23 cellular contexts compared by ENCODE assay signal in genomic region chr1:212232020-212232570, GRCh38. TPM values are rescaled to one million over a fixed set of nuclear protein-coding genes. Genes with fewer than 3 reads are reported as not detected.
DNase-seq lines count a peak whose midpoint lies in the region; ATAC-seq and TF ChIP-seq lines count a peak whose summit lies in the region.
"Had no signal": no experiment of that assay in that cellular context is flagged by ENCODE, and none has a peak within 500 bp of the region (broad histone marks: within the 10 kb centered on the region; RNA-seq: fewer than 3 reads in every experiment).

No MANE protein-coding gene starts in this region.

- H3K36me3 Mint-ChIP-seq in immature natural killer cell: peaks cover 0 to 4% (median 3%) of the 10 kb centered on the region in 3 donors
- H3K36me3 Mint-ChIP-seq: CD4-positive, alpha-beta memory T cell; memory B cell had no signal

- H3K9me3 Mint-ChIP-seq in immature natural killer cell: peaks cover 0 to 3% (median 0%) of the 10 kb centered on the region in 6 donors
- H3K9me3 Mint-ChIP-seq: central memory CD8-positive, alpha-beta T cell; memory B cell had no signal

- peak overlapping the region; percentile 51 to 67 (median 61) for H3K4me3 Mint-ChIP-seq in immature natural killer cell
- H3K4me3 Mint-ChIP-seq: CD4-positive, alpha-beta memory T cell; central memory CD8-positive, alpha-beta T cell; memory B cell had no signal

- H3K9ac ChIP-seq in Loucy (ENCODE audit: low read depth, low read length, poor library complexity, severe bottlenecking): peak overlapping the region; percentile 12

- no TSS peak for BruUV-seq in OCI-LY7 (replicated peaks; lab: Mats Ljungman, UMichigan)

- no peak for TF ChIP-seq CTCF in Loucy (conservative IDR thresholded peaks at IDR 0.05; ENCODE audit: low read length)
- TF ChIP-seq CTCF in OCI-LY7 (conservative IDR thresholded peaks at IDR 0.05; ENCODE audit: low read length): no peak

- no peak overlapping the region for H3K27ac ChIP-seq in OCI-LY7 (ENCODE audit: low read depth, low read length, poor library complexity, severe bottlenecking)
- H3K27ac ChIP-seq: neutrophil, SK-N-MC had no signal

- H3K4me2 ChIP-seq in Loucy (ENCODE audit: low read depth, low read length, poor library complexity, severe bottlenecking) (peak overlapping the region; percentile 41), OCI-LY7 (ENCODE audit: low read length) (no peak overlapping the region)

- DNase-seq in EH (ENCODE audit: low read depth) (peak; percentile 30), SKM-1 (lab: John Stamatoyannopoulos, UW; ENCODE audit: unreplicated experiment) (peak; percentile 54), immature natural killer cell (peak in 1 of 3 donors; percentile 22), DMS153 treated with DMSO at 0.1 percent for 48 hours (lab: John Stamatoyannopoulos, UW; ENCODE audit: unreplicated experiment) (no peak), OCI-LY7 (ENCODE audit: low spot score) (no peak)
- DNase-seq: activated CD4-positive, alpha-beta T cell treated with anti-CD3 and anti-CD28 coated beads, Interleukin-2, amount 50 U/mL, for 48 hours; activated CD4-positive, CD25-positive, alpha-beta regulatory T cell; CD4-positive, alpha-beta memory T cell; DMS53; heart left ventricle; left cardiac atrium; NCI-H146; NK-92 treated with Interleukin-12 subunit alpha and Interleukin-12 subunit beta, amount 100 ng/mL, for 24 hours; stimulated activated CD8-positive, alpha-beta memory T cell treated with anti-CD3 and anti-CD28 coated beads, Interleukin-4, amount 100 ng/mL, for 48 hours; trophoblast cell had no signal

- intact Hi-C loops in OCI-LY7 (cut with micrococcal nuclease; ENCODE audit: unreplicated experiment): no loop called here

- H3K4me1 Mint-ChIP-seq in immature natural killer cell: peaks cover 70 to 72% of the 10 kb centered on the region in 2 donors
- H3K4me1 Mint-ChIP-seq: memory B cell had no signal

- POLR2A ChIA-PET in OCI-LY7 (lab: Charles Lee): interaction anchor here (0.6 kb wide), 2 partner anchors 9 to 1203 kb away, joined by 3 to 4 read pairs; no protein-coding TSS in a partner anchor

- H3K27me3 Mint-ChIP-seq in immature natural killer cell (ENCODE audit: low read depth in 3 of 3): peaks cover 2 to 3% (median 3%) of the 10 kb centered on the region in 3 donors
- H3K27me3 Mint-ChIP-seq: CD4-positive, alpha-beta memory T cell; central memory CD8-positive, alpha-beta T cell; progenitor cell of endocrine pancreas had no signal

- H3K4me3 ChIP-seq in Loucy (ENCODE audit: low read length, poor library complexity, severe bottlenecking) (no peak overlapping the region), OCI-LY7 (ENCODE audit: low read depth, low read length, poor library complexity, severe bottlenecking) (no peak overlapping the region)
- H3K4me3 ChIP-seq: heart left ventricle, SK-N-MC had no signal

- H3K9me2 ChIP-seq in Loucy (replicated peaks; ENCODE audit: low read depth, low read length) (no peaks in the 10 kb centered on the region), OCI-LY7 (ENCODE audit: insufficient read depth, low read length) (no peaks in the 10 kb centered on the region)

- ATAC-seq in GM18873 (IDR thresholded peaks at IDR 0.05; ENCODE audit: low FRiP score, unreplicated experiment): no peak
- no peak for ATAC-seq in GM18868 (IDR thresholded peaks at IDR 0.05; ENCODE audit: unreplicated experiment)
- ATAC-seq: heart left ventricle, left cardiac atrium had no signal

- H3K36me3 ChIP-seq in Loucy (ENCODE audit: insufficient read depth, low read length): no peaks in the 10 kb centered on the region
- H3K36me3 ChIP-seq in OCI-LY7 (ENCODE audit: insufficient read depth, low read length): no peaks in the 10 kb centered on the region
- H3K36me3 ChIP-seq: heart left ventricle, neutrophil had no signal

- H3F3A ChIP-seq in Loucy (ENCODE audit: low read depth): no peaks in the 10 kb centered on the region

- H3K27me3 ChIP-seq in Loucy (ENCODE audit: insufficient read depth, low read length, poor library complexity, severe bottlenecking): no peaks in the 10 kb centered on the region
- H3K27me3 ChIP-seq: heart left ventricle, neutrophil had no signal

- H3K4me1 ChIP-seq in Loucy (ENCODE audit: insufficient read depth, low read length, poor library complexity, severe bottlenecking): peaks cover 22% of the 10 kb centered on the region
- H3K4me1 ChIP-seq in OCI-LY7 (ENCODE audit: insufficient read depth, low read length, poor library complexity, severe bottlenecking): no peaks in the 10 kb centered on the region

- no peaks in the 10 kb centered on the region for H3K9me3 ChIP-seq in Loucy (ENCODE audit: insufficient read depth, low read depth, low read length)
- no peaks in the 10 kb centered on the region for H3K9me3 ChIP-seq in OCI-LY7 (ENCODE audit: low read length)
- H3K9me3 ChIP-seq: heart left ventricle, neutrophil had no signal

- no peaks in the 10 kb centered on the region for H4K20me1 ChIP-seq in Loucy (ENCODE audit: insufficient read depth, low read length, poor library complexity, severe bottlenecking)
- no peaks in the 10 kb centered on the region for H4K20me1 ChIP-seq in OCI-LY7 (ENCODE audit: insufficient read depth, low read length)

- CTCF ChIA-PET in OCI-LY7 (lab: Charles Lee; ENCODE audit: unreplicated experiment): interaction anchor here (0.8 kb wide), 1 partner anchor 13 kb away, joined by 3 read pairs; no protein-coding TSS in a partner anchor

- H3K79me2 ChIP-seq in Loucy (ENCODE audit: insufficient read depth, low read length) (no peaks in the 10 kb centered on the region), OCI-LY7 (ENCODE audit: insufficient read depth, low read depth, low read length) (no peaks in the 10 kb centered on the region)

- peak overlapping the region; percentile 63 to 91 (median 82) for H3K27ac Mint-ChIP-seq in immature natural killer cell
- H3K27ac Mint-ChIP-seq: memory B cell, progenitor cell of endocrine pancreas had no signal

- H2AFZ ChIP-seq in Loucy (ENCODE audit: low read length) (peak overlapping the region; percentile 83), OCI-LY7 (ENCODE audit: low read length) (no peak overlapping the region)

RNA-seq across cellular contexts. Expression of gene PPP2R5A, which starts 53.1 kb away (rescaled TPM):
- polyA plus RNA-seq in immature natural killer cell: 10 to 100 TPM; 57.0 to 87.2 (median 64.6) TPM
- total RNA-seq in OCI-LY7 (2014; rRNA removed; shearing (Covaris generic)): 26.8 and 28.0 TPM in 2 replicates
- total RNA-seq in OCI-LY7 (2022): 36.0 and 37.7 TPM in 2 replicates

Comparison
In these comparisons a context has a peak if more than half of its experiments do, and no peak if none do; other contexts are left out.
1. DNase-seq: peak in EH (single experiment) and SKM-1 (single experiment); none in DMS153 treated with DMSO at 0.1 percent for 48 hours (single experiment) and OCI-LY7 (single experiment).